In genomic region chr7:56028942-56029630, GRCh38 we compare ENCODE assay signal across 20 cellular contexts. TPM values are rescaled to one million over a fixed set of nuclear protein-coding genes. Genes with fewer than 3 reads are reported as not detected.
DNase-seq lines count a peak whose midpoint lies in the region; ATAC-seq and TF ChIP-seq lines count a peak whose summit lies in the region.
"Had no signal": no experiment of that assay in that cellular context is flagged by ENCODE, and none has a peak within 500 bp of the region (broad histone marks: within the 10 kb centered on the region; RNA-seq: fewer than 3 reads in every experiment).

No MANE protein-coding gene starts in this region.

- H3K27me3 ChIP-seq in adipocyte (replicated peaks; ENCODE audit: control insufficient read depth, insufficient read depth, low read length) (no peaks in the 10 kb centered on the region), stomach (no peaks in the 10 kb centered on the region)
- H3K27me3 ChIP-seq: foreskin keratinocyte had no signal

- no peak overlapping the region for H3K9ac ChIP-seq in adipocyte (ENCODE audit: low read length)
- H3K9ac ChIP-seq: GM23248 had no signal

- no peaks in the 10 kb centered on the region for H3K9me3 ChIP-seq in adipocyte (ENCODE audit: control insufficient read depth, low read length)
- H3K9me3 ChIP-seq in stomach: no peaks in the 10 kb centered on the region

- intact Hi-C loops in stomach (cut with DNase I; ENCODE audit: low total_unique reads): no loop called here

- ATAC-seq in HG03520 (IDR thresholded peaks at IDR 0.05; ENCODE audit: unreplicated experiment): no peak
- ATAC-seq: foreskin keratinocyte, GM12878 had no signal

- H3K36me3 ChIP-seq in adipocyte (ENCODE audit: control insufficient read depth, insufficient read depth, low read length, severe bottlenecking) (peaks cover 11% of the 10 kb centered on the region), stomach (peaks cover 0 to 12% (median 5%) of the 10 kb centered on the region in 4 donors)

- peak overlapping the region in 4 of 5 donors; percentile 17 to 48 (median 42) for H3K27ac ChIP-seq in stomach
- H3K27ac ChIP-seq: 22Rv1, foreskin keratinocyte, GM23248, WERI-Rb-1 had no signal

- no peak for TF ChIP-seq POLR2A in stomach (IDR thresholded peaks at IDR 0.05)

- H3K4me1 ChIP-seq in adipocyte (ENCODE audit: control insufficient read depth, insufficient read depth, low read length) (peaks cover 11% of the 10 kb centered on the region), stomach (peaks cover 6 to 26% (median 13%) of the 10 kb centered on the region in 4 donors)

- TF ChIP-seq EP300 in stomach (IDR thresholded peaks at IDR 0.05): no peak

- H3K4me3 ChIP-seq in adipocyte (ENCODE audit: low read length) (no peak overlapping the region), stomach (no peak overlapping the region)
- H3K4me3 ChIP-seq: GM12878, GM23248, lung had no signal

- DNase-seq in DMS53 (lab: John Stamatoyannopoulos, UW) (peak; percentile 27), DMS53 treated with DMSO at 0.1 percent for 48 hours (lab: John Stamatoyannopoulos, UW; ENCODE audit: unreplicated experiment) (no peak), adipocyte (ENCODE audit: low read depth) (peak; percentile 1), iris pigment epithelial cell (ENCODE audit: low read depth) (peak; percentile 48), stomach (no peak), nucleus accumbens (lab: John Stamatoyannopoulos, UW) (no peak), NCI-H2227 treated with DMSO at 0.1 percent for 48 hours (lab: John Stamatoyannopoulos, UW) (no peak)
- DNase-seq: activated CD4-positive, alpha-beta T cell treated with anti-CD3 and anti-CD28 coated beads, Interleukin-2, amount 50 U/mL, for 1 hour; dermis blood vessel endothelial cell; GM23248; hippocampal formation; NCI-H2107; NCI-H748 treated with DMSO at 0.1 percent for 48 hours; OCI-M1; WERI-Rb-1 had no signal

- TF ChIP-seq CTCF in stomach (IDR thresholded peaks at IDR 0.05): no peak

- 49 to 64% (median 56%) methylated on average over 9 of the region's 9 CpGs for WGBS in stomach, 5 donors

RNA-seq across cellular contexts. Expression of gene PSPH, which starts 22.2 kb away (rescaled TPM):
- total RNA-seq in stomach: 10 to 100 TPM in 1 of 5 donors, 1 to 10 TPM in 3, under 1 TPM in 1; 0.45 to 53.1 (median 3.8) TPM
- 10 to 100 TPM in 1 of 3 donors, 1 to 10 TPM in 2; 5.5 to 10.6 (median 7.3) TPM for polyA plus RNA-seq in stomach

RNA-seq across cellular contexts. Expression of gene CCT6A, which starts 22.5 kb away (rescaled TPM):
- total RNA-seq in stomach: 100 to 1,000 TPM in 3 of 5 donors, 10 to 100 TPM in 2; 36.8 to 200 (median 150) TPM
- 100 to 1,000 TPM in 1 of 3 donors, 10 to 100 TPM in 2; 77.9 to 126 (median 78.4) TPM for polyA plus RNA-seq in stomach

RNA-seq across cellular contexts. Expression of gene SUMF2, which starts 35.0 kb away (rescaled TPM):
- 100 to 1,000 TPM in 4 of 5 donors, 10 to 100 TPM in 1; 88.9 to 339 (median 120) TPM for total RNA-seq in stomach
- 10 to 100 TPM; 40.8 to 71.5 (median 68.2) TPM for polyA plus RNA-seq in stomach

Comparison
In these comparisons a context has a peak if more than half of its experiments do, and no peak if none do; other contexts are left out.
1. DNase-seq: peak in DMS53 (single experiment), adipocyte (single experiment) and iris pigment epithelial cell (single experiment); none in DMS53 treated with DMSO at 0.1 percent for 48 hours (single experiment), stomach (single experiment), nucleus accumbens (0 of 56) and NCI-H2227 treated with DMSO at 0.1 percent for 48 hours (single experiment).